Comparison of ENCODE assay signal across 8 cellular contexts in genomic region chr3:14947105-14947885, GRCh38. TPM values are rescaled to one million over a fixed set of nuclear protein-coding genes. Genes with fewer than 3 reads are reported as not detected.
A peak's percentile ranks its signal among the peaks of the same experiment; 100 is the strongest.
DNase-seq lines count a peak whose midpoint lies in the region; ATAC-seq and TF ChIP-seq lines count a peak whose summit lies in the region.

NR2C2 (plus strand) TSS chr3:14947583; CDS start chr3:15003915, 56,332 bp downstream.

- H3K4me3 ChIP-seq in adipocyte (ENCODE audit: low read length): peak within 1 kb of the TSS; percentile 96
- H3K4me3 ChIP-seq in heart left ventricle: peak within 1 kb of the TSS; percentile 70 to 95 (median 90)

- H3K9me3 ChIP-seq in adipocyte (ENCODE audit: control insufficient read depth, low read length): no peaks in the 10 kb centered on the region
- H3K9me3 ChIP-seq in heart left ventricle: no peaks in the 10 kb centered on the region

- H3K27ac ChIP-seq in heart left ventricle: peak within 1 kb of the TSS; percentile 98 to 100 (median 99)

- intact Hi-C loops in heart left ventricle (cut with DNase I): loop anchor here in 5 of 10 donors (5.0 to 10.0 kb wide), 4 partner anchors 45 to 148 kb away; partner anchors contain the start of gene RBSN (in 1 of the 5)
- intact Hi-C loops in posterior vena cava (cut with DNase I): no loop called here

- CTCF ChIA-PET in T-cell (lab: Charles Lee): interaction anchor here in 1 of 2 donors (0.7 to 1.0 kb wide), 2 partner anchors 26 to 1947 kb away, joined by 3 read pairs; no protein-coding TSS in a partner anchor

- WGBS in heart left ventricle, 4 donors: 0 to 1% (median 1%) methylated on average over 35 to 107 of the region's 108 CpGs

- peak; percentile 73 for TF ChIP-seq POLR2A in GM10847 (IDR thresholded peaks at IDR 0.05; ENCODE audit: extremely low read depth, insufficient read length)
- peak; percentile 41 to 81 for TF ChIP-seq POLR2A in heart left ventricle (IDR thresholded peaks at IDR 0.05)

- peak within 1 kb of the TSS; percentile 100 for H3K27ac Mint-ChIP-seq in T-cell
- H3K27ac Mint-ChIP-seq in type B pancreatic cell: peak within 1 kb of the TSS; percentile 100

- no peaks in the 10 kb centered on the region for H3K27me3 ChIP-seq in adipocyte (replicated peaks; ENCODE audit: control insufficient read depth, insufficient read depth, low read length)
- no peaks in the 10 kb centered on the region for H3K27me3 ChIP-seq in heart left ventricle

- TF ChIP-seq CTCF in heart left ventricle (IDR thresholded peaks at IDR 0.05) (no peak), type B pancreatic cell (conservative IDR thresholded peaks at IDR 0.05) (no peak)

- peaks cover 49 to 64% (median 60%) of the 10 kb centered on the region in 3 donors for H3K4me1 Mint-ChIP-seq in T-cell
- H3K4me1 Mint-ChIP-seq in type B pancreatic cell (ENCODE audit: unreplicated experiment): peaks cover 36% of the 10 kb centered on the region

- no peaks in the 10 kb centered on the region for H3K9me3 Mint-ChIP-seq in T-cell
- no peaks in the 10 kb centered on the region for H3K9me3 Mint-ChIP-seq in type B pancreatic cell

- peak; percentile 52 for ATAC-seq in HG02588 (IDR thresholded peaks at IDR 0.05; ENCODE audit: unreplicated experiment)
- peak; percentile 72 to 78 (median 74) for ATAC-seq in T-cell (replicated peaks in 1 of 4)
- peak; percentile 29 to 81 (median 71) for ATAC-seq in heart left ventricle

- POLR2A ChIA-PET in T-cell (lab: Charles Lee): interaction anchor here in 1 of 2 donors (1.2 to 1.9 kb wide), 2 partner anchors 152 to 296 kb away, joined by 3 to 13 read pairs; partner anchors contain the start of genes CCDC174 and RBSN

- H3K36me3 ChIP-seq in adipocyte (ENCODE audit: control insufficient read depth, insufficient read depth, low read length, severe bottlenecking) (peaks cover 10% of the 10 kb centered on the region), heart left ventricle (peaks cover 0 to 56% (median 34%) of the 10 kb centered on the region in 9 donors)

- peaks cover 29% of the 10 kb centered on the region for H3K4me1 ChIP-seq in adipocyte (ENCODE audit: control insufficient read depth, insufficient read depth, low read length)
- peaks cover 6 to 48% (median 34%) of the 10 kb centered on the region in 12 donors for H3K4me1 ChIP-seq in heart left ventricle

- peak; percentile 87 for DNase-seq in NCI-H1092 treated with DMSO at 0.1 percent for 48 hours (lab: John Stamatoyannopoulos, UW)
- DNase-seq in T-cell: peak; percentile 75 to 90 (median 86)
- peak; percentile 92 for DNase-seq in adipocyte (ENCODE audit: low read depth)
- peak; percentile 89 to 95 (median 91) for DNase-seq in heart left ventricle
- DNase-seq in posterior vena cava (ENCODE audit: low spot score): peak; percentile 96
- peak; percentile 83 for DNase-seq in type B pancreatic cell (ENCODE audit: extremely low spot score, unreplicated experiment)

- peak within 1 kb of the TSS; percentile 96 for H3K9ac ChIP-seq in adipocyte (ENCODE audit: low read length)

- H3K4me3 Mint-ChIP-seq in T-cell (peak within 1 kb of the TSS; percentile 95 to 100 (median 98)), type B pancreatic cell (peak within 1 kb of the TSS; percentile 99)

- peaks cover 19% of the 10 kb centered on the region for H3K36me3 Mint-ChIP-seq in T-cell
- H3K36me3 Mint-ChIP-seq in type B pancreatic cell: peaks cover 32% of the 10 kb centered on the region

- H3K27me3 Mint-ChIP-seq in T-cell (no peaks in the 10 kb centered on the region), type B pancreatic cell (no peaks in the 10 kb centered on the region)

RNA-seq across cellular contexts. Expression of gene NR2C2, which starts in this region (rescaled TPM):
- total RNA-seq in T-cell (10 to 100 TPM; 54.9 to 93.1 (median 85.2) TPM), heart left ventricle (10 to 100 TPM; 22.4 to 38.5 (median 29.9) TPM), posterior vena cava (10 to 100 TPM; 37.8 to 43.5 TPM), type B pancreatic cell (ENCODE audit: low replicate concordance) (43.6 and 47.7 TPM in 2 replicates)
- 10 to 100 TPM in 1 of 2 donors, 1 to 10 TPM in 1; 6.2 to 15.6 TPM for polyA plus RNA-seq in heart left ventricle

Comparison
In these comparisons a context has a peak if more than half of its experiments do, and no peak if none do; other contexts are left out.
1. Peak in every context shown above with its lines: DNase-seq, ATAC-seq, H3K4me3 ChIP-seq and H3K27ac ChIP-seq.